In the genomic region with DNA sequence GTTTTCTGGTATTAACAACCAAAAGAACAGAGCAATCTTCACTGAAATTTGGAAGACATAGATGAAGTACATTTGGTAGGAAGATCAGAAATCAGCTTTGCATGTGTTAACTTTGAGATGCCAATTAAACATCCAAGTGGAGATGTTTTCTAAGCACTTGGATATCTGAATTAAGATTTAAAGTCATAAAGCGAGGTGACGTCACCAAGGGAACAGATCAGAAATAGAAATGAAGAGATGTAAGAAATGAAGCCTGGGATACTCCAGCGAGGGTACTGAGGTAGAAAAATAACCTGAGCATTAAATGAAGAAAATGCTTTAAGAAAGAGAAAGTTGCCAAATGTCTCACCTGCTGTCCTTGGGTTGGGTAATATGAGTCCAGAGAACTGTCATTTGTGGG, we compare ENCODE assay signal across 27 cellular contexts.
"Had no signal": no experiment of that assay in that cellular context is flagged by ENCODE, and none has a peak within 500 bp of the region (broad histone marks: within the 10 kb centered on the region; RNA-seq: fewer than 3 reads in every experiment).

No MANE protein-coding gene starts in this region.

- H3K27me3 ChIP-seq: stomach, suprapubic skin, testis, thyroid gland, tibial artery, tibial nerve, transverse colon, upper lobe of left lung, upper lobe of right lung, uterus, vagina had no signal

- H3K27ac ChIP-seq: stomach, suprapubic skin, testis, thoracic aorta, thyroid gland, tibial artery, tibial nerve, transverse colon, upper lobe of left lung, upper lobe of right lung, uterus, vagina had no signal

- H3K36me3 ChIP-seq: stomach, suprapubic skin, thoracic aorta, thyroid gland, tibial artery, tibial nerve, transverse colon, upper lobe of left lung, upper lobe of right lung, uterus, vagina had no signal

- H3K4me1 ChIP-seq: stomach, suprapubic skin, testis, thyroid gland, tibial artery, tibial nerve, transverse colon, upper lobe of left lung, upper lobe of right lung, uterus, vagina had no signal

- FAIRE-seq: urothelium cell line had no signal

- H3K4me3 ChIP-seq: stomach, suprapubic skin, testis, thoracic aorta, thyroid gland, tibial artery, tibial nerve, transverse colon, upper lobe of left lung, upper lobe of right lung, uterus, vagina had no signal

- H3K9me3 ChIP-seq: stomach, suprapubic skin, testis, thoracic aorta, thyroid gland, tibial artery, upper lobe of left lung, upper lobe of right lung, uterus, vagina had no signal

- ATAC-seq: stimulated activated effector memory CD8-positive, alpha-beta T cell treated with anti-CD3 and anti-CD28 coated beads, Interleukin-12 subunit alpha, Interleukin-12 subunit beta, amount 100 ng/mL, for 72 hours; stimulated activated memory B cell treated with anti-CD40 and anti-IgM and Interleukin-4, amounts not matched to agents 10 μg/mL and 1 μg/mL and 100 μg/mL, for 72 hours; stimulated activated naive B cell treated with anti-CD40 and anti-IgM and Interleukin-4, amounts not matched to agents 10 μg/mL and 1 μg/mL and 100 μg/mL, for 72 hours; stimulated activated naive CD8-positive, alpha-beta T cell treated with anti-CD3 and anti-CD28 coated beads, Interleukin-15, amount 100 ng/mL, for 72 hours; stimulated activated naive CD8-positive, alpha-beta T cell treated with anti-CD3 and anti-CD28 coated beads, Interleukin-15, Interleukin-2, amounts not matched to agents 100 U/mL and 50 U/mL, for 24 hours; upper lobe of right lung had no signal

- DNase-seq: stimulated activated CD4-positive, alpha-beta T cell treated with anti-CD3 and anti-CD28 coated beads, Interleukin-2, amount 100 ng/mL, for 48 hours; stimulated activated CD4-positive, alpha-beta T cell treated with anti-CD3 and anti-CD28 coated beads, Interleukin-4, amount 100 ng/mL, for 1 hour; stimulated activated CD4-positive, alpha-beta T cell treated with anti-CD3 and anti-CD28 coated beads, Interleukin-4, amount 100 ng/mL, for 24 hours; stimulated activated CD4-positive, alpha-beta T cell treated with anti-CD3 and anti-CD28 coated beads, Interleukin-4, amount 100 ng/mL, for 4 hours; stimulated activated CD8-positive, alpha-beta memory T cell treated with anti-CD3 and anti-CD28 coated beads, Interleukin-4, amount 100 ng/mL, for 48 hours; stimulated activated naive B cell treated with anti-CD40 and anti-IgM and Interleukin-4, amounts not matched to agents 10 μg/mL and 1 μg/mL and 100 μg/mL, for 72 hours; stimulated activated naive CD4-positive, alpha-beta T cell; stimulated activated naive CD4-positive, alpha-beta T cell treated with Interleukin-2 at 50 U/mL for 16 hours; stimulated activated naive CD8-positive, alpha-beta T cell treated with anti-CD3 and anti-CD28 coated beads, Interleukin-15, amount 100 ng/mL, for 72 hours; stimulated activated naive CD8-positive, alpha-beta T cell treated with anti-CD3 and anti-CD28 coated beads, Interleukin-15, Interleukin-2, amounts not matched to agents 100 U/mL and 50 U/mL, for 24 hours; stomach; substantia nigra; testis; thyroid gland; tibial artery; transverse colon; trophoblast cell; upper lobe of left lung; upper lobe of right lung; uterus had no signal
